In the genomic region with DNA sequence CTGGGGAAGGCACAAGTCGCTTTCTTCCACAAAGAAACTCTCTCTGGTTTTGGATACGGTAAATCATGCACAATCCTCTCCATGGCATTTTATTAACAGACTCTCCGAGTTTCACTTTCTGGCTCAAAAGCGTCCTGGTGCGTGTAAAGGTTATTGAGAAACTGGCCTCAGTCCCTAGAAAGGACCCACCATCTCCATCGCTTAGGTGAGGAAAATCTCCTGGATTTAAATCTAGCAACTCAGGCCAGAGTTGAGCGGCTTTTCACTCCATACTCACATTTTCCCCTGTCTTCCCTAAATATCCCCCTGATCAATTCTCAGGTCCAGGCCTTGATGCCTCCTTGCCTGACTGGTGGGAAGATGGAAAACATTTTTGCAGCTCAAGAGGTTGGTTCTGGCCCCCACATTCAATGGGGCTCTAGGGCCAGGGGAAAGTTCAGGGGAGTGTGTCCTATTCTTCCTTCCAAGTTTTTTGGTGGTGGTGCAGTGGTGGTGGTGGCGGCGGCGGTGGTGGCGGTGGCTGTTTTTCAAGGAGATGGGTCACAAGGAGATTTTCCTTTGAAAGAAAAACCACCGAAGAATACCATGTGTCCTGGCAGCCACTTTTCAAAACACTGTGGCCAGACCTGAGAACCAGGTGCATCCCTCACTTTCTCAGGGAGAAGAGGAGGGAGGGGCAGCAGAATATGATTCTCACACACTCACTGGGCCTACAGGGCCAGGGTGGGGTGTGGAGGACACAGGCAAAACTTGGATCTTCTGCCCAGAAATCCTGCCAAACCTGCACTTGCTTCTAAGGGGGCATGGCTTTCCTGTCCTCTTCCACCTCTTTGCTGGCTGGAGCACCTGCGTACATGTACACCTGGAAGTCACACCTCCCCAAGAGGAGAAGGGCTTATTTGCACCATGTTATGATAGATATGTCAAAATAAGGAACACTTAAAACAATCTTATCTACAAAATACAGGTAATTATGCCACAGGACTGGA, we compare ENCODE assay signal across 8 cellular contexts. TPM values are rescaled to one million over a fixed set of nuclear protein-coding genes. Genes with fewer than 3 reads are reported as not detected.
A peak's percentile ranks its signal among the peaks of the same experiment; 100 is the strongest.
DNase-seq lines count a peak whose midpoint lies in the region; ATAC-seq and TF ChIP-seq lines count a peak whose summit lies in the region.

No MANE protein-coding gene starts in this region.

- H3F3A ChIP-seq in PC-3 (ENCODE audit: low read length, unreplicated experiment) = peaks cover 6% of the 10 kb centered on the region

- POLR2A ChIA-PET in PC-3 (lab: Charles Lee; ENCODE audit: unreplicated experiment) = interaction anchor here (0.6 to 0.7 kb wide), 2 partner anchors 71 to 195 kb away, joined by 3 to 32 read pairs; no protein-coding TSS in a partner anchor

- no peaks in the 10 kb centered on the region for H3K27me3 ChIP-seq in PC-3 (ENCODE audit: low read length)
- no peaks in the 10 kb centered on the region for H3K27me3 ChIP-seq in esophagus squamous epithelium
- H3K27me3 ChIP-seq in skeletal muscle satellite cell (ENCODE audit: control insufficient read depth, insufficient read depth, low read length) = no peaks in the 10 kb centered on the region

- peaks cover 90% of the 10 kb centered on the region for H3K79me2 ChIP-seq in PC-3 (ENCODE audit: low read length)

- DNase-seq in PC-3 = no peak
- no peak for DNase-seq in esophagus squamous epithelium (lab: John Stamatoyannopoulos, UW)
- DNase-seq in NCI-H2029 treated with DMSO at 0.1 percent for 48 hours (lab: John Stamatoyannopoulos, UW) = no peak
- no peak for DNase-seq in activated CD4-positive, alpha-beta T cell treated with anti-CD3 and anti-CD28 coated beads for 1 hour
- no peak for DNase-seq in SW480 (ENCODE audit: low spot score)

- no peak for TF ChIP-seq POLR2A in esophagus squamous epithelium (IDR thresholded peaks at IDR 0.05)

- TF ChIP-seq CTCF in PC-3 (conservative IDR thresholded peaks at IDR 0.05; ENCODE audit: low read depth, low read length) (no peak), esophagus squamous epithelium (IDR thresholded peaks at IDR 0.05) (no peak)

- H3K9me3 ChIP-seq in PC-3 (ENCODE audit: low read length) = no peaks in the 10 kb centered on the region
- H3K9me3 ChIP-seq in esophagus squamous epithelium = no peaks in the 10 kb centered on the region
- H3K9me3 ChIP-seq in skeletal muscle satellite cell (replicated peaks; ENCODE audit: low read length) = no peaks in the 10 kb centered on the region

- H3K4me3 ChIP-seq in PC-3 (ENCODE audit: low read length) = peak overlapping the region; percentile 93
- peak overlapping the region; percentile 72 to 94 (median 88) for H3K4me3 ChIP-seq in esophagus squamous epithelium
- peak overlapping the region; percentile 69 for H3K4me3 ChIP-seq in skeletal muscle satellite cell (ENCODE audit: low read length)

- BruUV-seq in PC-3 (replicated peaks; lab: Mats Ljungman, UMichigan) = TSS peak; percentile 96

- H2AFZ ChIP-seq in PC-3 (ENCODE audit: low read length) = peak overlapping the region; percentile 42

- ATAC-seq in GM21529 (IDR thresholded peaks at IDR 0.05; ENCODE audit: unreplicated experiment) (peak; percentile 2), PC-3 (no peak), HG03108 (IDR thresholded peaks at IDR 0.05; ENCODE audit: unreplicated experiment) (no peak)

- H3K27ac ChIP-seq in PC-3 (ENCODE audit: low read length) = peak overlapping the region; percentile 67
- peak overlapping the region; percentile 92 to 100 (median 98) for H3K27ac ChIP-seq in esophagus squamous epithelium

- 29 to 30% methylated on average over 7 to 10 of the region's 13 CpGs for WGBS in esophagus squamous epithelium, 2 donors

- CTCF ChIA-PET in PC-3 (lab: Charles Lee) = interaction anchor here (0.6 to 1.5 kb wide), 5 partner anchors 20 to 107 kb away, joined by 3 to 9 read pairs (median 8); no protein-coding TSS in a partner anchor

- H3K4me1 ChIP-seq in PC-3 (ENCODE audit: insufficient read depth, low read length) = peaks cover 51% of the 10 kb centered on the region
- peaks cover 73 to 89% (median 81%) of the 10 kb centered on the region in 3 donors for H3K4me1 ChIP-seq in esophagus squamous epithelium
- H3K4me1 ChIP-seq in skeletal muscle satellite cell (ENCODE audit: control insufficient read depth, insufficient read depth, low read length) = peaks cover 58% of the 10 kb centered on the region

- no peaks in the 10 kb centered on the region for H3K36me3 ChIP-seq in PC-3 (ENCODE audit: low read depth, low read length)
- H3K36me3 ChIP-seq in esophagus squamous epithelium = no peaks in the 10 kb centered on the region
- no peaks in the 10 kb centered on the region for H3K36me3 ChIP-seq in skeletal muscle satellite cell (ENCODE audit: insufficient read depth, low read length)

- no peaks in the 10 kb centered on the region for H3K9me2 ChIP-seq in PC-3 (replicated peaks; ENCODE audit: low read length)

- intact Hi-C loops in PC-3 (cut with micrococcal nuclease) = loop anchor here (1.0 to 2.0 kb wide), 2 partner anchors 24 to 29 kb away; no protein-coding TSS in a partner anchor
- intact Hi-C loops in esophagus squamous epithelium (cut with DNase I) = no loop called here

- H3K4me2 ChIP-seq in PC-3 (ENCODE audit: low read length) (peak overlapping the region; percentile 98), skeletal muscle satellite cell (ENCODE audit: low read length) (peak overlapping the region; percentile 86)

- H4K20me1 ChIP-seq in PC-3 (ENCODE audit: low read length) = peaks cover 10% of the 10 kb centered on the region

- H3K9ac ChIP-seq in PC-3 (ENCODE audit: low read length) (peak overlapping the region; percentile 50), skeletal muscle satellite cell (ENCODE audit: low read depth, low read length) (peak overlapping the region; percentile 85)

RNA-seq across cellular contexts. Expression of a gene that starts 46.7 kb away (rescaled TPM):
- total RNA-seq in PC-3 (2014; rRNA removed) (30.8 and 36.7 TPM in 2 replicates), esophagus squamous epithelium (10 to 100 TPM in 1 of 4 donors, 1 to 10 TPM in 3; 4.2 to 13.9 (median 7.2) TPM)
- 22.1 and 28.8 TPM in 2 replicates for total RNA-seq in skeletal muscle satellite cell (2012; rRNA removed)
